In genomic region chr3:122247825-122248185, GRCh38 we compare ENCODE assay signal across 15 cellular contexts.
DNase-seq lines count a peak whose midpoint lies in the region; ATAC-seq, FAIRE-seq and TF ChIP-seq lines count a peak whose summit lies in the region.
"Had no signal": no experiment of that assay in that cellular context is flagged by ENCODE, and none has a peak within 500 bp of the region (broad histone marks: within the 10 kb centered on the region; RNA-seq: fewer than 3 reads in every experiment).

No MANE protein-coding gene starts in this region.

- H2AFZ ChIP-seq in OCI-LY7 (ENCODE audit: low read length), result peak overlapping the region; percentile 94

- H3K9me3 Mint-ChIP-seq in naive B cell, result no peaks in the 10 kb centered on the region
- H3K9me3 Mint-ChIP-seq: activated T-helper 2 cell treated with anti-CD3 and anti-CD28 coated beads, Interferon-gamma antibody, Interleukin-2, Interleukin-4, amounts not matched to agents 10 μg/mL and 5 μg/mL and 100 μg/mL, durations not matched to agents 14 hours and 24 hours and 36 hours had no signal

- no peaks in the 10 kb centered on the region for H3K36me3 Mint-ChIP-seq in naive B cell
- H3K36me3 Mint-ChIP-seq: naive thymus-derived CD4-positive, alpha-beta T cell had no signal

- FAIRE-seq in GM12891 (lab: Jason Lieb, UNC), result peak; percentile 89

- H3K27me3 Mint-ChIP-seq in naive B cell, result no peaks in the 10 kb centered on the region

- H3K79me2 ChIP-seq in OCI-LY7 (ENCODE audit: insufficient read depth, low read depth, low read length), result no peaks in the 10 kb centered on the region

- H3K9me2 ChIP-seq in OCI-LY7 (ENCODE audit: insufficient read depth, low read length), result no peaks in the 10 kb centered on the region

- intact Hi-C loops in OCI-LY7 (cut with micrococcal nuclease; ENCODE audit: unreplicated experiment), result no loop called here
- intact Hi-C loops in left ventricle myocardium superior (cut with micrococcal nuclease), result no loop called here

- peak overlapping the region; percentile 7 to 96 (median 64) for H3K27ac Mint-ChIP-seq in naive B cell
- H3K27ac Mint-ChIP-seq: activated CD4-positive, alpha-beta T cell treated with anti-CD3 and anti-CD28 coated beads for 36 hours; activated T-helper 2 cell treated with anti-CD3 and anti-CD28 coated beads, Interferon-gamma antibody, Interleukin-2, Interleukin-4, amounts not matched to agents 10 μg/mL and 5 μg/mL and 100 μg/mL, durations not matched to agents 14 hours and 24 hours and 36 hours; naive thymus-derived CD4-positive, alpha-beta T cell had no signal

- peak; percentile 34; the same call in 1 of the 2 replicates for TF ChIP-seq CTCF in OCI-LY7 (conservative IDR thresholded peaks at IDR 0.05; ENCODE audit: low read length)

- CTCF ChIA-PET in OCI-LY7 (lab: Charles Lee; ENCODE audit: unreplicated experiment), result no interaction called here

- DNase-seq in GM12891 (ENCODE audit: insufficient read length, low spot score) (no peak), OCI-LY7 (ENCODE audit: low spot score) (peak; percentile 68), naive B cell (peak; percentile 51), NK-92 (lab: John Stamatoyannopoulos, UW; ENCODE audit: unreplicated experiment) (no peak), left ventricle myocardium superior (no peak), erythroblast (lab: John Stamatoyannopoulos, UW) (no peak), HUDEP-2 (lab: John Stamatoyannopoulos, UW; ENCODE audit: unreplicated experiment in 76 of 76) (no peak)
- DNase-seq: activated CD4-positive, alpha-beta T cell treated with anti-CD3 and anti-CD28 coated beads for 36 hours; central memory CD4-positive, alpha-beta T cell; naive thymus-derived CD4-positive, alpha-beta T cell; NCI-H774; SW 1271 had no signal

- H3K36me3 ChIP-seq in OCI-LY7 (ENCODE audit: insufficient read depth, low read length), result no peaks in the 10 kb centered on the region

- ATAC-seq in HG02759 (IDR thresholded peaks at IDR 0.05; ENCODE audit: unreplicated experiment), result peak; percentile 70
- peak; percentile 95 to 97 for ATAC-seq in naive B cell (ENCODE audit: low read depth in 2 of 2)
- ATAC-seq in left ventricle myocardium superior, result no peak
- ATAC-seq: activated CD4-positive, alpha-beta T cell treated with anti-CD3 and anti-CD28 coated beads for 36 hours; esophagus mucosa had no signal

- POLR2A ChIA-PET in OCI-LY7 (lab: Charles Lee), result interaction anchor here (1.1 to 1.2 kb wide), 3 partner anchors 15 to 207 kb away, joined by 4 read pairs; no protein-coding TSS in a partner anchor

- BruUV-seq in OCI-LY7 (replicated peaks; lab: Mats Ljungman, UMichigan), result no TSS peak

- peak overlapping the region; percentile 24 for H3K27ac ChIP-seq in OCI-LY7 (ENCODE audit: low read depth, low read length, poor library complexity, severe bottlenecking)

- H3K9me3 ChIP-seq in OCI-LY7 (ENCODE audit: low read length), result no peaks in the 10 kb centered on the region

- H4K20me1 ChIP-seq in OCI-LY7 (ENCODE audit: insufficient read depth, low read length), result no peaks in the 10 kb centered on the region

- H3K4me1 Mint-ChIP-seq in naive B cell, result peaks cover 19 to 38% (median 36%) of the 10 kb centered on the region in 3 donors

- H3K4me3 Mint-ChIP-seq in naive B cell, result peak overlapping the region in 7 of 8 donors; percentile 7 to 92 (median 54)
- H3K4me3 Mint-ChIP-seq: activated CD4-positive, alpha-beta T cell treated with anti-CD3 and anti-CD28 coated beads for 36 hours had no signal

- peaks cover 44% of the 10 kb centered on the region for H3K4me1 ChIP-seq in OCI-LY7 (ENCODE audit: insufficient read depth, low read length, poor library complexity, severe bottlenecking)

- H3K4me3 ChIP-seq in OCI-LY7 (ENCODE audit: low read depth, low read length, poor library complexity, severe bottlenecking), result no peak overlapping the region

- peak overlapping the region; percentile 55 for H3K4me2 ChIP-seq in OCI-LY7 (ENCODE audit: low read length)

- TF ChIP-seq POLR2A in GM12891 (IDR thresholded peaks at IDR 0.05; ENCODE audit: low read depth, low read length) (no peak), erythroblast (IDR thresholded peaks at IDR 0.05; ENCODE audit: low read length) (no peak)

TF ChIP-seq in GM12891, 5 proteins besides CTCF, POLR2A, EP300 and RAD21:
- TF ChIP-seq PAX5 (IDR thresholded peaks at IDR 0.05; ENCODE audit: insufficient read depth, low read length, severe bottlenecking), result peak; percentile 83
- TF ChIP-seq POU2F2 (IDR thresholded peaks at IDR 0.05; ENCODE audit: low read depth, low read length), result no peak
- TF ChIP-seq TAF1 (IDR thresholded peaks at IDR 0.05; ENCODE audit: low read depth, low read length), result no peak

Comparison
In these comparisons a context has a peak if more than half of its experiments do, and no peak if none do; other contexts are left out.
1. DNase-seq: peak in OCI-LY7 (single experiment) and naive B cell (single experiment); none in GM12891 (single experiment), NK-92 (single experiment), left ventricle myocardium superior (single experiment), erythroblast (0 of 2) and HUDEP-2 (0 of 76).